ENCODE assay signal across 19 cellular contexts in genomic region chr5:37494756-37495155, GRCh38.
DNase-seq lines count a peak whose midpoint lies in the region; ATAC-seq, FAIRE-seq and TF ChIP-seq lines count a peak whose summit lies in the region.
"Had no signal": no experiment of that assay in that cellular context is flagged by ENCODE, and none has a peak within 500 bp of the region (broad histone marks: within the 10 kb centered on the region; RNA-seq: fewer than 3 reads in every experiment).

No MANE protein-coding gene starts in this region.

- no peak overlapping the region for H3K4me3 ChIP-seq in AG10803 (ENCODE audit: low read length)
- H3K4me3 ChIP-seq in bronchial epithelial cell (ENCODE audit: low read depth, low read length), result no peak overlapping the region
- no peak overlapping the region for H3K4me3 ChIP-seq in mucosa of descending colon

- POLR2A ChIA-PET in HEK293T (lab: Yijun Ruan, JAX), result no interaction called here

- H3K9me3 ChIP-seq in mucosa of descending colon, result no peaks in the 10 kb centered on the region

- ATAC-seq in mucosa of descending colon, result peak; percentile 88
- ATAC-seq: stimulated activated memory B cell treated with anti-CD40 and anti-IgM and Interleukin-4, amounts not matched to agents 10 μg/mL and 1 μg/mL and 100 μg/mL, for 72 hours had no signal

- no peaks in the 10 kb centered on the region for H3K27me3 ChIP-seq in bronchial epithelial cell (ENCODE audit: control insufficient read depth, insufficient read depth, low read length)

- intact Hi-C loops in mucosa of descending colon (cut with DNase I, micrococcal nuclease), result no loop called here

- DNase-seq in AG10803 (ENCODE audit: low read depth) (peak; percentile 63), M059J (ENCODE audit: low read depth) (peak; percentile 89), bronchial epithelial cell (ENCODE audit: low read depth) (peak; percentile 75), mucosa of descending colon (peak in 1 of 3 donors; percentile 23), HEK293T (ENCODE audit: extremely low spot score) (no peak), NCI-H1105 treated with DMSO at 0.1 percent for 48 hours (lab: John Stamatoyannopoulos, UW) (no peak)
- DNase-seq in stimulated activated CD4-positive, alpha-beta T cell treated with anti-CD3 and anti-CD28 coated beads, Interleukin-15, amount 100 ng/mL, for 24 hours, result no peak
- DNase-seq in stimulated activated CD4-positive, alpha-beta T cell treated with anti-CD3 and anti-CD28 coated beads, Interleukin-2, amount 100 ng/mL, for 48 hours, result no peak
- DNase-seq: activated CD4-positive, CD25-positive, alpha-beta regulatory T cell treated with anti-CD3 and anti-CD28 coated beads, Interleukin-2, amount 50 U/mL, for 72 hours; activated CD8-positive, alpha-beta memory T cell treated with anti-CD3 and anti-CD28 coated beads, Interleukin-2, amount 50 U/mL, for 48 hours; activated naive CD4-positive, alpha-beta T cell treated with anti-CD3 and anti-CD28 coated beads for 36 hours; endodermal cell; hypothalamus; naive B cell; NCI-H187 treated with DMSO at 0.1 percent for 48 hours; NCI-H748 treated with DMSO at 0.1 percent for 48 hours; T-helper 1 cell had no signal

- no peak for TF ChIP-seq CTCF in AG10803 (conservative IDR thresholded peaks at IDR 0.05; ENCODE audit: low read length)
- no peak for TF ChIP-seq CTCF in bronchial epithelial cell (IDR thresholded peaks at IDR 0.05; ENCODE audit: insufficient read depth, low read length, severe bottlenecking)
- TF ChIP-seq CTCF in mucosa of descending colon (IDR thresholded peaks at IDR 0.05), result no peak

- H3K36me3 ChIP-seq in bronchial epithelial cell (ENCODE audit: control insufficient read depth, insufficient read depth, low read length), result no peaks in the 10 kb centered on the region
- H3K36me3 ChIP-seq in mucosa of descending colon (ENCODE audit: low read depth), result no peaks in the 10 kb centered on the region

- peaks cover 7% of the 10 kb centered on the region for H3K4me1 ChIP-seq in mucosa of descending colon (ENCODE audit: low read depth)

- CTCF ChIA-PET in HEK293T (lab: Yijun Ruan, JAX), result interaction anchor here (0.8 kb wide), 1 partner anchor 14 kb away, joined by 3 read pairs; no protein-coding TSS in a partner anchor

- FAIRE-seq in bronchial epithelial cell (lab: Jason Lieb, UNC), result no peak
- FAIRE-seq: RCC 7860 had no signal

TF ChIP-seq in HEK293T, 16 proteins besides CTCF, POLR2A, EP300 and RAD21:
- TF ChIP-seq L3MBTL2 (conservative IDR thresholded peaks at IDR 0.05) (no peak), ARNT (IDR thresholded peaks at IDR 0.05) (no peak), CTBP1 (IDR thresholded peaks at IDR 0.05; ENCODE audit: borderline replicate concordance) (no peak), TARDBP (IDR thresholded peaks at IDR 0.05) (no peak), PKNOX1 (IDR thresholded peaks at IDR 0.05) (no peak), ELF4 (IDR thresholded peaks at IDR 0.05) (no peak), BHLHE40 (IDR thresholded peaks at IDR 0.05; ENCODE audit: borderline replicate concordance) (no peak), ZNF384 (IDR thresholded peaks at IDR 0.05) (no peak), SUZ12 (IDR thresholded peaks at IDR 0.05) (no peak), SP1 (IDR thresholded peaks at IDR 0.05) (no peak), NFRKB (IDR thresholded peaks at IDR 0.05) (no peak)

Comparison
In these comparisons a context has a peak if more than half of its experiments do, and no peak if none do; other contexts are left out.
1. DNase-seq: peak in AG10803 (single experiment), M059J (single experiment) and bronchial epithelial cell (single experiment); none in HEK293T (single experiment), NCI-H1105 treated with DMSO at 0.1 percent for 48 hours (single experiment), stimulated activated CD4-positive, alpha-beta T cell treated with anti-CD3 and anti-CD28 coated beads, Interleukin-15, amount 100 ng/mL, for 24 hours (single experiment) and stimulated activated CD4-positive, alpha-beta T cell treated with anti-CD3 and anti-CD28 coated beads, Interleukin-2, amount 100 ng/mL, for 48 hours (0 of 2).